Comparison of ENCODE assay signal across 16 cellular contexts in the genomic region with DNA sequence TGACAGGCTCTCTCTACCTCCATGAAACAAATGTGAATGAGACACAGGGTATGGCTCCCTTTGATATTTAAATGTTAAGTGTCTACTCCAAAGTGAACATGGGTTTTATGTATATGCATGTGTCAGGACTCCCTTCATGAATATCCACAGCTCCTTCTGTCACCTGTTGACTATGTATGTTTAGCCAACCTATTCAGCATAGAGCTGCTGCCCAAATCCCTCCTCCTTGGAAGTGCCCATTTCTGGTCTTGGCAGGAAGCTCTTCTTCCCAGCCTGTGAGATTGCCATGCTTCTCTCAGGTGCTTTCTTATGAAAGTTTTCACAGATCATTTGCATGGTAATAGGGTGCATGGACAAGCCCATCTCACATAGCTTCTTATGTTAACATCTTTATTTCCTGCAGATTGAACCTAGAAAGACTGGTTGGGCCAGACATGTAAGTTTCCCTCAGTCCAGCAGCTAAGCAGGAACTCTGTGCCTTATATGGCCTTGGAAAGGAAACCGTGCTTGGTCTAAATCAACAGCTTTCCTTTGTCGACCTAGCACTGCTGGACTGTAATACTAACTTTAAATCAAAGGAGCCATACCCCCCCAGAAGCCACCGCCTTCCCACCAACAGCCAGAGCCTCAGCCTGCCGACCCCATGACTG.
"Had no signal": no experiment of that assay in that cellular context is flagged by ENCODE, and none has a peak within 500 bp of the region (broad histone marks: within the 10 kb centered on the region; RNA-seq: fewer than 3 reads in every experiment).

No MANE protein-coding gene starts in this region.

- H3K9me3 ChIP-seq: right lobe of liver had no signal

- H3K27ac ChIP-seq: brain microvascular endothelial cell, foreskin keratinocyte, neural progenitor cell, right lobe of liver had no signal

- H3K4me3 ChIP-seq: neural progenitor cell, right lobe of liver had no signal

- H3K4me3 Mint-ChIP-seq: activated CD8-positive, alpha-beta memory T cell treated with anti-CD3 and anti-CD28 coated beads, Interleukin-2, amount 10 ng/mL, durations not matched to agents 7 days and 5 days; activated naive CD8-positive, alpha-beta T cell; activated T-cell treated with anti-CD3 and anti-CD28 coated beads, Interleukin-2, amount 50 U/mL, for 24 hours; mesothelial cell of epicardium; neural progenitor cell; stimulated activated effector memory CD8-positive, alpha-beta T cell treated with anti-CD3 and anti-CD28 coated beads, Interleukin-12 subunit alpha, Interleukin-12 subunit beta, amount 100 ng/mL, for 72 hours; T-helper 1 cell treated with Interleukin-12 subunit alpha and Interleukin-12 subunit beta and Interleukin-4 antibody, amounts not matched to agents 30 μg/mL and 1 μg/mL, for 36 hours had no signal

- H3K36me3 Mint-ChIP-seq: activated CD8-positive, alpha-beta memory T cell treated with anti-CD3 and anti-CD28 coated beads, Interleukin-2, amount 10 ng/mL, durations not matched to agents 7 days and 5 days; activated naive CD8-positive, alpha-beta T cell; mesothelial cell of epicardium; neural progenitor cell; stimulated activated effector memory CD8-positive, alpha-beta T cell treated with anti-CD3 and anti-CD28 coated beads, Interleukin-12 subunit alpha, Interleukin-12 subunit beta, amount 100 ng/mL, for 72 hours had no signal

- H3K9me3 Mint-ChIP-seq: activated T-cell treated with anti-CD3 and anti-CD28 coated beads, Interleukin-2, amount 50 U/mL, for 24 hours had no signal

- H3K27me3 ChIP-seq: brain microvascular endothelial cell, foreskin keratinocyte, neural progenitor cell, right lobe of liver had no signal

- DNase-seq: activated CD4-positive, alpha-beta T cell treated with anti-CD3 and anti-CD28 coated beads, Interleukin-2, amount 50 U/mL, for 48 hours; activated CD8-positive, alpha-beta memory T cell treated with anti-CD3 and anti-CD28 coated beads, Interleukin-2, amount 10 ng/mL, durations not matched to agents 7 days and 5 days; activated effector memory CD4-positive, alpha-beta T cell treated with anti-CD3 and anti-CD28 coated beads, Interleukin-2, amount 50 U/mL, for 16 hours; activated T-cell treated with anti-CD3 and anti-CD28 coated beads, Interleukin-2, amount 50 U/mL, for 24 hours; brain microvascular endothelial cell; dermis blood vessel endothelial cell; foreskin keratinocyte; left ventricle myocardium superior; right lobe of liver; trophoblast cell had no signal

- H3K27ac Mint-ChIP-seq: activated CD8-positive, alpha-beta memory T cell treated with anti-CD3 and anti-CD28 coated beads, Interleukin-2, amount 10 ng/mL, durations not matched to agents 7 days and 5 days; activated naive CD8-positive, alpha-beta T cell; activated T-cell treated with anti-CD3 and anti-CD28 coated beads, Interleukin-2, amount 50 U/mL, for 24 hours; mesothelial cell of epicardium; neural progenitor cell; stimulated activated effector memory CD8-positive, alpha-beta T cell treated with anti-CD3 and anti-CD28 coated beads, Interleukin-12 subunit alpha, Interleukin-12 subunit beta, amount 100 ng/mL, for 72 hours; T-helper 1 cell treated with Interleukin-12 subunit alpha and Interleukin-12 subunit beta and Interleukin-4 antibody, amounts not matched to agents 30 μg/mL and 1 μg/mL, for 36 hours had no signal

- H3K4me1 Mint-ChIP-seq: activated CD8-positive, alpha-beta memory T cell treated with anti-CD3 and anti-CD28 coated beads, Interleukin-2, amount 10 ng/mL, durations not matched to agents 7 days and 5 days; stimulated activated effector memory CD8-positive, alpha-beta T cell treated with anti-CD3 and anti-CD28 coated beads, Interleukin-12 subunit alpha, Interleukin-12 subunit beta, amount 100 ng/mL, for 72 hours had no signal

- H3K4me1 ChIP-seq: foreskin keratinocyte, neural progenitor cell, right lobe of liver had no signal

- H3K36me3 ChIP-seq: brain microvascular endothelial cell, neural progenitor cell, right lobe of liver had no signal

- ATAC-seq: activated CD4-positive, CD25-positive, alpha-beta regulatory T cell treated with anti-CD3 and anti-CD28 coated beads, Interleukin-2, amount 50 U/mL, for 24 hours; activated CD8-positive, alpha-beta memory T cell treated with anti-CD3 and anti-CD28 coated beads, Interleukin-2, amount 10 ng/mL, durations not matched to agents 7 days and 5 days; foreskin keratinocyte; left ventricle myocardium superior; right lobe of liver; stimulated activated effector memory CD8-positive, alpha-beta T cell treated with anti-CD3 and anti-CD28 coated beads, Interleukin-12 subunit alpha, Interleukin-12 subunit beta, amount 100 ng/mL, for 72 hours had no signal

- H3K27me3 Mint-ChIP-seq: activated CD8-positive, alpha-beta memory T cell treated with anti-CD3 and anti-CD28 coated beads, Interleukin-2, amount 10 ng/mL, durations not matched to agents 7 days and 5 days had no signal
